ENCODE assay signal across 11 cellular contexts in genomic region chr19:34274827-34275625, GRCh38. TPM values are rescaled to one million over a fixed set of nuclear protein-coding genes. Genes with fewer than 3 reads are reported as not detected.
A peak's percentile ranks its signal among the peaks of the same experiment; 100 is the strongest.
DNase-seq lines count a peak whose midpoint lies in the region; ATAC-seq and TF ChIP-seq lines count a peak whose summit lies in the region.
"Had no signal": no experiment of that assay in that cellular context is flagged by ENCODE, and none has a peak within 500 bp of the region (broad histone marks: within the 10 kb centered on the region; RNA-seq: fewer than 3 reads in every experiment).

No MANE protein-coding gene starts in this region.

- no peak overlapping the region for H3K4me3 ChIP-seq in adrenal gland
- H3K4me3 ChIP-seq in mucosa of descending colon: no peak overlapping the region
- H3K4me3 ChIP-seq in neural progenitor cell: no peak overlapping the region

- H2AK5ac ChIP-seq in H9 (ENCODE audit: insufficient read length, low read length): no peak overlapping the region

- H3K27me3 ChIP-seq in H9 (ENCODE audit: insufficient read depth, low read length) (no peaks in the 10 kb centered on the region), adrenal gland (no peaks in the 10 kb centered on the region), neural progenitor cell (no peaks in the 10 kb centered on the region)

- H3K4me3 Mint-ChIP-seq in H9 (no peak overlapping the region), neural progenitor cell (no peak overlapping the region)
- no peak overlapping the region for H3K4me3 Mint-ChIP-seq in stimulated activated memory B cell treated with anti-CD40 and anti-IgM and Interleukin-4, amounts not matched to agents 10 μg/mL and 1 μg/mL and 100 μg/mL, for 72 hours
- H3K4me3 Mint-ChIP-seq: neural crest cell had no signal

- H4K20me1 ChIP-seq in H9 (ENCODE audit: control insufficient read depth, insufficient read depth, insufficient read length) (no peaks in the 10 kb centered on the region), neural progenitor cell (ENCODE audit: low read depth) (peaks cover 41% of the 10 kb centered on the region)

- no peaks in the 10 kb centered on the region for H3K9me3 Mint-ChIP-seq in H9
- H3K9me3 Mint-ChIP-seq in stimulated activated memory B cell treated with anti-CD40 and anti-IgM and Interleukin-4, amounts not matched to agents 10 μg/mL and 1 μg/mL and 100 μg/mL, for 72 hours: no peaks in the 10 kb centered on the region
- peaks cover 2% of the 10 kb centered on the region for H3K9me3 Mint-ChIP-seq in neural progenitor cell

- H2BK120ac ChIP-seq in H9 (ENCODE audit: low read depth, low read length, poor library complexity, severe bottlenecking): no peak overlapping the region

- H3K27ac Mint-ChIP-seq in H9 (peak overlapping the region in 2 of 3 experiments; percentile 3 to 71; a peak in 3 of 7 replicates), neural progenitor cell (no peak overlapping the region)
- H3K27ac Mint-ChIP-seq in stimulated activated memory B cell treated with anti-CD40 and anti-IgM and Interleukin-4, amounts not matched to agents 10 μg/mL and 1 μg/mL and 100 μg/mL, for 72 hours: peak overlapping the region; percentile 79

- H3K36me3 ChIP-seq in adrenal gland (replicated peaks in 1 of 2) (no peaks in the 10 kb centered on the region), mucosa of descending colon (ENCODE audit: low read depth) (no peaks in the 10 kb centered on the region), neural progenitor cell (no peaks in the 10 kb centered on the region)

- no peak for ATAC-seq in stimulated activated memory B cell treated with anti-CD40 and anti-IgM and Interleukin-4, amounts not matched to agents 10 μg/mL and 1 μg/mL and 100 μg/mL, for 72 hours
- ATAC-seq in mucosa of descending colon: no peak

- intact Hi-C loops in adrenal gland (cut with DNase I): no loop called here
- intact Hi-C loops in mucosa of descending colon (cut with DNase I, micrococcal nuclease): no loop called here

- H4K5ac ChIP-seq in H9 (ENCODE audit: insufficient read length, low read depth, low read length): no peak overlapping the region

- no peak overlapping the region for H3K4me2 ChIP-seq in H9 (ENCODE audit: insufficient read depth, insufficient read length, low read length)
- no peak overlapping the region for H3K4me2 ChIP-seq in neural progenitor cell

- H2BK5ac ChIP-seq in H9 (ENCODE audit: insufficient read length, low read length): no peak overlapping the region

- H2BK12ac ChIP-seq in H9 (ENCODE audit: insufficient read length, low read depth, low read length): no peak overlapping the region

- no peak overlapping the region for H3K14ac ChIP-seq in H9 (ENCODE audit: insufficient read depth, low read length)

- H3K4me1 ChIP-seq in H9 (ENCODE audit: insufficient read depth, low read length) (no peaks in the 10 kb centered on the region), adrenal gland (replicated peaks in 1 of 2) (peaks cover 7 to 24% of the 10 kb centered on the region in 2 donors), mucosa of descending colon (ENCODE audit: low read depth) (peaks cover 13% of the 10 kb centered on the region), neural progenitor cell (no peaks in the 10 kb centered on the region)

- H3K36me3 Mint-ChIP-seq in H9 (ENCODE audit: insufficient read depth in 1 of 3, low read depth in 3 of 3) (peaks cover 2 to 8% (median 6%) of the 10 kb centered on the region in 3 experiments; a peak in 5 of 7 replicates), neural progenitor cell (peaks cover 12% of the 10 kb centered on the region)
- H3K36me3 Mint-ChIP-seq in stimulated activated memory B cell treated with anti-CD40 and anti-IgM and Interleukin-4, amounts not matched to agents 10 μg/mL and 1 μg/mL and 100 μg/mL, for 72 hours: peaks cover 5% of the 10 kb centered on the region

- no peak overlapping the region for H2BK15ac ChIP-seq in H9 (ENCODE audit: low read depth, low read length)

- no peaks in the 10 kb centered on the region for H3K79me1 ChIP-seq in H9 (ENCODE audit: insufficient read depth, low read depth, low read length, poor library complexity, severe bottlenecking)

- H3K9ac ChIP-seq in H9 (ENCODE audit: extremely low read depth, insufficient read length, low read length) (no peak overlapping the region), neural progenitor cell (no peak overlapping the region)

- no peak overlapping the region for H3K23ac ChIP-seq in H9 (ENCODE audit: insufficient read length, low read depth, low read length)

- H3K9me3 ChIP-seq in H9 (ENCODE audit: control insufficient read depth, low read depth, low read length) (no peaks in the 10 kb centered on the region), adrenal gland (replicated peaks in 1 of 3) (no peaks in the 10 kb centered on the region), mucosa of descending colon (no peaks in the 10 kb centered on the region), neural progenitor cell (ENCODE audit: low read depth) (no peaks in the 10 kb centered on the region)

- no peak overlapping the region for H2BK20ac ChIP-seq in H9 (ENCODE audit: low read depth, low read length, poor library complexity, severe bottlenecking)

- H3K4ac ChIP-seq in H9 (ENCODE audit: low read depth, low read length): no peak overlapping the region

- H3K23me2 ChIP-seq in H9 (ENCODE audit: insufficient read length, low read depth, low read length, poor library complexity, severe bottlenecking): no peaks in the 10 kb centered on the region

- no peak overlapping the region for H3K18ac ChIP-seq in H9 (ENCODE audit: insufficient read length, low read depth, low read length)

- no peak for DNase-seq in H9
- peak in 1 of 7 donors; percentile 25 for DNase-seq in adrenal gland
- DNase-seq in foreskin melanocyte: peak; percentile 95
- DNase-seq in mucosa of descending colon: no peak
- no peak for DNase-seq in neural progenitor cell (ENCODE audit: low spot score)
- no peak for DNase-seq in CD1c-positive myeloid dendritic cell (ENCODE audit: extremely low spot score)
- DNase-seq: activated CD4-positive, alpha-beta T cell treated with anti-CD3 and anti-CD28 coated beads for 4 hours; stimulated activated CD8-positive, alpha-beta memory T cell treated with anti-CD3 and anti-CD28 coated beads, Interleukin-4, amount 100 ng/mL, for 48 hours had no signal

- no peak overlapping the region for H3K56ac ChIP-seq in H9 (ENCODE audit: insufficient read length, low read depth, low read length)

- no peak for TF ChIP-seq POLR2A in adrenal gland (IDR thresholded peaks at IDR 0.05)

- H3K79me2 ChIP-seq in H9 (ENCODE audit: insufficient read depth, low read length) (no peaks in the 10 kb centered on the region; the same call in none of the 2 replicates), neural progenitor cell (ENCODE audit: low read depth) (peaks cover 69% of the 10 kb centered on the region)

- H4K91ac ChIP-seq in H9 (ENCODE audit: insufficient read length, low read depth, low read length): no peak overlapping the region

- no peak overlapping the region for H3T11ph ChIP-seq in H9 (ENCODE audit: low read length)

- TF ChIP-seq CTCF in H9 (conservative IDR thresholded peaks at IDR 0.05) (no peak), adrenal gland (IDR thresholded peaks at IDR 0.05) (no peak), mucosa of descending colon (IDR thresholded peaks at IDR 0.05) (no peak), neural progenitor cell (IDR thresholded peaks at IDR 0.05) (no peak)

- H4K8ac ChIP-seq in H9 (replicated peaks; ENCODE audit: insufficient read length, low read depth, low read length): no peak overlapping the region

- no CpG with 5 or more reads among the region's 4 CpGs for WGBS in H9 (ENCODE audit: extremely low coverage, insufficient read length, low lambda C conversion rate)
- 34 to 41% (median 39%) methylated on average over 4 of the region's 4 CpGs for WGBS in adrenal gland, 4 donors

- H2AFZ ChIP-seq in H9 (ENCODE audit: low read length) (no peak overlapping the region), neural progenitor cell (replicated peaks) (no peak overlapping the region)

- H3K27me3 Mint-ChIP-seq in H9 (ENCODE audit: low read depth) (no peaks in the 10 kb centered on the region), neural progenitor cell (ENCODE audit: insufficient read depth, low read depth) (peaks cover 7% of the 10 kb centered on the region)
- H3K27me3 Mint-ChIP-seq in stimulated activated memory B cell treated with anti-CD40 and anti-IgM and Interleukin-4, amounts not matched to agents 10 μg/mL and 1 μg/mL and 100 μg/mL, for 72 hours: no peaks in the 10 kb centered on the region

- peaks cover 9% of the 10 kb centered on the region for H3F3A ChIP-seq in neural progenitor cell (ENCODE audit: low read depth)

- H3K4me1 Mint-ChIP-seq in H9 (peaks cover 12% of the 10 kb centered on the region in 2 experiments), neural progenitor cell (peaks cover 20% of the 10 kb centered on the region)
- H3K4me1 Mint-ChIP-seq in stimulated activated memory B cell treated with anti-CD40 and anti-IgM and Interleukin-4, amounts not matched to agents 10 μg/mL and 1 μg/mL and 100 μg/mL, for 72 hours: peaks cover 68% of the 10 kb centered on the region

- H3K27ac ChIP-seq in H9 (ENCODE audit: insufficient read length, low read depth, low read length): no peak overlapping the region
- H3K27ac ChIP-seq in adrenal gland: peak overlapping the region in 3 of 5 donors; percentile 55 to 86 (median 69)
- no peak overlapping the region for H3K27ac ChIP-seq in neural progenitor cell
- H3K27ac ChIP-seq: HL-60 had no signal

RNA-seq across cellular contexts. Expression of gene GARRE1, which starts 20.7 kb away (rescaled TPM):
- total RNA-seq in H9 (2021) (20.5 and 24.1 TPM in 2 replicates), adrenal gland (10 to 100 TPM in 7 of 8 donors, 1 to 10 TPM in 1; 5.1 to 20.9 (median 15.8) TPM), mucosa of descending colon (10 to 100 TPM; 18.7 to 27.6 (median 27.3) TPM), neural progenitor cell (ENCODE audit: low replicate concordance) (27.7 and 69.8 TPM in 2 replicates)
- polyA plus RNA-seq in adrenal gland: 10 to 100 TPM in 2 of 3 donors, 1 to 10 TPM in 1; 7.5 to 13.2 (median 10.5) TPM

Comparison
In these comparisons a context has a peak if more than half of its experiments do, and no peak if none do; other contexts are left out.
1. H3K27ac ChIP-seq: peak in adrenal gland (3 of 5); none in H9 (single experiment) and neural progenitor cell (single experiment).